In genomic region chr11:12687216-12687623, GRCh38 we compare ENCODE assay signal across 18 cellular contexts. TPM values are rescaled to one million over a fixed set of nuclear protein-coding genes. Genes with fewer than 3 reads are reported as not detected.
A peak's percentile ranks its signal among the peaks of the same experiment; 100 is the strongest.
DNase-seq lines count a peak whose midpoint lies in the region; ATAC-seq and TF ChIP-seq lines count a peak whose summit lies in the region.
"Had no signal": no experiment of that assay in that cellular context is flagged by ENCODE, and none has a peak within 500 bp of the region (broad histone marks: within the 10 kb centered on the region; RNA-seq: fewer than 3 reads in every experiment).

No MANE protein-coding gene starts in this region.

- peaks cover 12% of the 10 kb centered on the region for H3K79me1 ChIP-seq in mesendoderm (ENCODE audit: low read length)

- no peak overlapping the region for H3K4me2 ChIP-seq in mesendoderm (ENCODE audit: low read length)
- H3K4me2 ChIP-seq: BLaER1 treated with 17β-estradiol and CSF1 and Interleukin-3, amounts not matched to agents 10 nM and 100 nM had no signal

- no peak overlapping the region for H2AK5ac ChIP-seq in mesendoderm (ENCODE audit: low read length)

- H3K27ac ChIP-seq in body of pancreas (peak overlapping the region in 3 of 4 donors; percentile 4 to 62 (median 45)), mesendoderm (ENCODE audit: low read depth, low read length) (no peak overlapping the region), aorta (ENCODE audit: low read depth in 1 of 2, low read length in 2 of 2) (peak overlapping the region; percentile 8 to 39)
- H3K27ac ChIP-seq: 22Rv1; BLaER1 treated with 17β-estradiol and CSF1 and Interleukin-3, amounts not matched to agents 10 nM and 100 nM; suprapubic skin had no signal

- intact Hi-C loops in body of pancreas (cut with DNase I) (no loop called here), aorta (cut with DNase I) (no loop called here)

- no peak overlapping the region for H3K4me3 ChIP-seq in body of pancreas
- H3K4me3 ChIP-seq in mesendoderm (ENCODE audit: low read length), result no peak overlapping the region
- no peak overlapping the region for H3K4me3 ChIP-seq in aorta (ENCODE audit: low read length in 2 of 2)
- H3K4me3 ChIP-seq: BLaER1 treated with 17β-estradiol and CSF1 and Interleukin-3, amounts not matched to agents 10 nM and 100 nM; suprapubic skin had no signal

- no peak overlapping the region for H3K23ac ChIP-seq in mesendoderm (ENCODE audit: low read length)

- no peak overlapping the region for H3K18ac ChIP-seq in mesendoderm (ENCODE audit: low read length)

- ATAC-seq in body of pancreas (no peak), aorta (ENCODE audit: low FRiP score) (no peak), GM19023 (IDR thresholded peaks at IDR 0.05; ENCODE audit: unreplicated experiment) (no peak)
- ATAC-seq: effector memory CD8-positive, alpha-beta T cell; left colon; sciatic nerve had no signal

- DNase-seq in DMS53 (lab: John Stamatoyannopoulos, UW), result peak; percentile 46
- no peak for DNase-seq in DMS53 treated with DMSO at 0.1 percent for 48 hours (lab: John Stamatoyannopoulos, UW; ENCODE audit: unreplicated experiment)
- no peak for DNase-seq in body of pancreas
- DNase-seq in mesendoderm, result peak; percentile 53
- no peak for DNase-seq in aorta
- DNase-seq in DMS114 treated with DMSO at 0.1 percent for 48 hours (lab: John Stamatoyannopoulos, UW; ENCODE audit: unreplicated experiment), result no peak
- no peak for DNase-seq in EL
- DNase-seq: effector memory CD8-positive, alpha-beta T cell; left colon; NCI-H1930; NCI-H510A; stimulated activated CD4-positive, alpha-beta T cell treated with anti-CD3 and anti-CD28 coated beads, Interleukin-2, amount 100 ng/mL, for 24 hours; T-helper 9 cell had no signal

- H3K79me2 ChIP-seq in mesendoderm (ENCODE audit: control insufficient read depth, insufficient read depth, low read length), result peaks cover 92% of the 10 kb centered on the region

- no peak overlapping the region for H2BK15ac ChIP-seq in mesendoderm (replicated peaks; ENCODE audit: low read depth)

- no peaks in the 10 kb centered on the region for H3K27me3 ChIP-seq in body of pancreas
- no peaks in the 10 kb centered on the region for H3K27me3 ChIP-seq in mesendoderm (ENCODE audit: insufficient read depth, low read length, poor library complexity)
- H3K27me3 ChIP-seq in aorta (ENCODE audit: control insufficient read depth in 1 of 2, insufficient read depth in 2 of 2, low read length in 1 of 2), result no peaks in the 10 kb centered on the region
- H3K27me3 ChIP-seq: suprapubic skin had no signal

- TF ChIP-seq CTCF in body of pancreas (IDR thresholded peaks at IDR 0.05), result no peak

- TF ChIP-seq POLR2A in body of pancreas (IDR thresholded peaks at IDR 0.05), result no peak

- no peaks in the 10 kb centered on the region for H3K9me3 ChIP-seq in body of pancreas
- no peaks in the 10 kb centered on the region for H3K9me3 ChIP-seq in aorta (ENCODE audit: control insufficient read depth, low read length)
- H3K9me3 ChIP-seq: suprapubic skin had no signal

- no peaks in the 10 kb centered on the region for H3K36me3 ChIP-seq in body of pancreas (replicated peaks in 1 of 2; ENCODE audit: insufficient read depth in 1 of 2, low read depth in 2 of 2)
- H3K36me3 ChIP-seq in mesendoderm (ENCODE audit: control insufficient read depth, insufficient read depth, low read length), result no peaks in the 10 kb centered on the region
- no peaks in the 10 kb centered on the region for H3K36me3 ChIP-seq in aorta (ENCODE audit: control insufficient read depth in 1 of 2, insufficient read depth in 2 of 2, low read length in 1 of 2)
- H3K36me3 ChIP-seq: BLaER1 treated with 17β-estradiol and CSF1 and Interleukin-3, amounts not matched to agents 10 nM and 100 nM; suprapubic skin had no signal

- no peak overlapping the region for H3K4ac ChIP-seq in mesendoderm (ENCODE audit: low read depth, low read length)

- no peak overlapping the region for H2BK5ac ChIP-seq in mesendoderm (ENCODE audit: low read length)

- H3K4me1 ChIP-seq in body of pancreas (peaks cover 59% of the 10 kb centered on the region), mesendoderm (ENCODE audit: control insufficient read depth, low read depth, low read length) (peaks cover 56% of the 10 kb centered on the region), aorta (ENCODE audit: control insufficient read depth in 1 of 2, insufficient read depth in 2 of 2, low read length in 2 of 2) (peaks cover 7 to 11% of the 10 kb centered on the region in 2 donors)
- H3K4me1 ChIP-seq: BLaER1 treated with 17β-estradiol and CSF1 and Interleukin-3, amounts not matched to agents 10 nM and 100 nM had no signal

- WGBS in body of pancreas, 2 donors, result 22 to 25% methylated on average over 1 of the region's 1 CpG
- WGBS in mesendoderm (ENCODE audit: extremely low coverage, insufficient coverage, low lambda C conversion rate), result no CpG with 5 or more reads among the region's 1 CpG
- 84 to 93% methylated on average over 1 of the region's 1 CpG for WGBS in aorta, 2 donors

- no peak overlapping the region for H4K8ac ChIP-seq in mesendoderm (ENCODE audit: low read depth, low read length)

- no peak overlapping the region for H3K9ac ChIP-seq in mesendoderm (ENCODE audit: low read length)
- H3K9ac ChIP-seq: BLaER1 treated with 17β-estradiol and CSF1 and Interleukin-3, amounts not matched to agents 10 nM and 100 nM had no signal

- H4K5ac ChIP-seq in mesendoderm (ENCODE audit: low read length), result no peak overlapping the region

- H2BK120ac ChIP-seq in mesendoderm (ENCODE audit: low read depth, low read length), result no peak overlapping the region

- H3K56ac ChIP-seq in mesendoderm (ENCODE audit: low read length), result no peak overlapping the region

RNA-seq across cellular contexts. Expression of gene TEAD1, which starts 13.0 kb away (rescaled TPM):
- total RNA-seq in body of pancreas (10 to 100 TPM; 36.9 to 55.0 TPM), aorta (10 to 100 TPM; 56.5 to 64.9 TPM)
- polyA plus RNA-seq in mesendoderm (2013, experiment 1 of 2), result 57.5 TPM
- polyA plus RNA-seq in mesendoderm (2013, experiment 2 of 2), result 58.2 TPM
- 10 to 100 TPM; 10.8 to 12.0 TPM for polyA plus RNA-seq in aorta

Comparison
In these comparisons a context has a peak if more than half of its experiments do, and no peak if none do; other contexts are left out.
1. DNase-seq: peak in DMS53 (single experiment) and mesendoderm (single experiment); none in DMS53 treated with DMSO at 0.1 percent for 48 hours (single experiment), body of pancreas (0 of 4), aorta (0 of 2), DMS114 treated with DMSO at 0.1 percent for 48 hours (single experiment) and EL (single experiment).